In genomic region chr2:101002562-101003277, GRCh38 we compare ENCODE assay signal across 8 cellular contexts. TPM values are rescaled to one million over a fixed set of nuclear protein-coding genes. Genes with fewer than 3 reads are reported as not detected.
A peak's percentile ranks its signal among the peaks of the same experiment; 100 is the strongest.
DNase-seq lines count a peak whose midpoint lies in the region; ATAC-seq and TF ChIP-seq lines count a peak whose summit lies in the region.

No MANE protein-coding gene starts in this region.

- peaks cover 8% of the 10 kb centered on the region for H3K4me1 ChIP-seq in psoas muscle

- peak; percentile 3 for DNase-seq in stimulated activated CD4-positive, alpha-beta T cell treated with anti-CD3 and anti-CD28 coated beads, Interleukin-2, amount 100 ng/mL, for 4 hours (ENCODE audit: low read depth)
- no peak for DNase-seq in stimulated activated CD4-positive, alpha-beta T cell treated with anti-CD3 and anti-CD28 coated beads, Interleukin-2, amount 100 ng/mL, for 48 hours
- DNase-seq in fibroblast of the aortic adventitia (ENCODE audit: low read depth) = peak; percentile 28
- no peak for DNase-seq in psoas muscle
- DNase-seq in C1 segment of cervical spinal cord (lab: John Stamatoyannopoulos, UW) = no peak
- no peak for DNase-seq in HuH-7.5 (ENCODE audit: low spot score)

- H3K9me3 ChIP-seq in psoas muscle = no peaks in the 10 kb centered on the region

- TF ChIP-seq CTCF in VCaP (conservative IDR thresholded peaks at IDR 0.05) = no peak
- no peak for TF ChIP-seq CTCF in fibroblast of the aortic adventitia (IDR thresholded peaks at IDR 0.05; ENCODE audit: insufficient read depth, low read length)
- TF ChIP-seq CTCF in psoas muscle (IDR thresholded peaks at IDR 0.05) = no peak

- intact Hi-C loops in psoas muscle (cut with DNase I) = no loop called here

- H3K27me3 ChIP-seq in psoas muscle (ENCODE audit: insufficient read depth in 3 of 3, low read length in 2 of 3) = no peaks in the 10 kb centered on the region

- H3K4me3 ChIP-seq in fibroblast of the aortic adventitia (ENCODE audit: low read depth, low read length) (peak overlapping the region; percentile 94), psoas muscle (peak overlapping the region; percentile 99)

- peaks cover 13 to 51% of the 10 kb centered on the region in 2 donors for H3K36me3 ChIP-seq in psoas muscle (ENCODE audit: insufficient read depth in 1 of 2, low read depth in 1 of 2)

- peak overlapping the region; percentile 87 for H3K27ac ChIP-seq in VCaP
- peak overlapping the region; percentile 93 for H3K27ac ChIP-seq in psoas muscle

- 1 to 2% (median 2%) methylated on average over 26 of the region's 26 CpGs for WGBS in psoas muscle, 3 donors

- ATAC-seq in psoas muscle = peak; percentile 8 to 39 (median 20)
- ATAC-seq in HG02885 (IDR thresholded peaks at IDR 0.05; ENCODE audit: poor library complexity, unreplicated experiment) = no peak

RNA-seq across cellular contexts. Expression of gene RPL31, which starts 0.6 kb away (rescaled TPM):
- total RNA-seq in fibroblast of the aortic adventitia (ENCODE audit: low replicate concordance) = 639 and 1,869 TPM in 2 replicates
- total RNA-seq in psoas muscle = 1,000 to 10,000 TPM in 1 of 4 donors, 100 to 1,000 TPM in 3; 718 to 1,227 (median 793) TPM
- 1,000 to 10,000 TPM; 2,383 to 3,893 (median 2,730) TPM for polyA plus RNA-seq in psoas muscle

Comparison
In these comparisons a context has a peak if more than half of its experiments do, and no peak if none do; other contexts are left out.
1. DNase-seq: peak in stimulated activated CD4-positive, alpha-beta T cell treated with anti-CD3 and anti-CD28 coated beads, Interleukin-2, amount 100 ng/mL, for 4 hours (single experiment) and fibroblast of the aortic adventitia (single experiment); none in stimulated activated CD4-positive, alpha-beta T cell treated with anti-CD3 and anti-CD28 coated beads, Interleukin-2, amount 100 ng/mL, for 48 hours (0 of 2), psoas muscle (0 of 2), C1 segment of cervical spinal cord (0 of 14) and HuH-7.5 (single experiment).